ENCODE assay signal across 15 cellular contexts in the genomic region with DNA sequence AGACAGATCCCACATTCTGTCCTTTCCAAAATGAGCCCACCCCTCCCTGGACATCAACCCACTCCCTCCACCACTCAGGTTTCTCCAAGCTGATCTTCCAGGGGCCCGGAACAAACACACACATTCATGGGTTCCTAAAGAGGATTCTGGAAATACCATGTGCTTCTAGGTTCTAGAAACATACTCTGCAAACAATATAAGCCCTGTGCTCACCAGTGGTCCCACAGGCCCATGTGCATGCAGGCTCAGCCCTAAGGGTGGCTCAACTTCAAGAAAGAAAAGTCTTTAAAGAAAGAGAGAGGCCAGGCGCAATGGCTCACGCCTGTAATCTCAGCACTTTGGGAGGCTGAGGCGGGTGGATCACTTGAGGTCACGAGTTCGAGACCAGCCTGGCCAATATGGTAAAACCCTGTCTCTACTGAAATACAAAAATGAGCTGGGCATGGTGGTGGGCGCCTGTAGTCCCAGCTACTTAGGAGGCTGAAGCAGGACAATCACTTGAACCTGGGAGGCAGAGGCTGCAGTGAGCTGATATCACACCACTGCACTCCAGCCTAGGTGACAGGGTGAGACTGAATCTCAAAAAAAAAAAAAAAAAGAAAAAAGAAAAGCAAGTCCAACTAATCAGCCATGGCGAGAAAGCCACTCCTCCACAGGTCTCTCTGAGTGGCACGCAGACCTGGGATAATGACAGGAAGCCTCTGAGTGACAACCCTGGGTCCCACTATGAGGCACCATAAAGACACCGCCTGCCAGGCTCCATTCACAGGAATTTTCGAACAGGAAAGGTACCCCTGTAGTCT. TPM values are rescaled to one million over a fixed set of nuclear protein-coding genes. Genes with fewer than 3 reads are reported as not detected.
DNase-seq lines count a peak whose midpoint lies in the region; ATAC-seq and TF ChIP-seq lines count a peak whose summit lies in the region.
"Had no signal": no experiment of that assay in that cellular context is flagged by ENCODE, and none has a peak within 500 bp of the region (broad histone marks: within the 10 kb centered on the region; RNA-seq: fewer than 3 reads in every experiment).

No MANE protein-coding gene starts in this region.

- peak overlapping the region in 3 of 4 donors; percentile 37 to 87 (median 45) for H3K27ac ChIP-seq in Peyer's patch
- H3K27ac ChIP-seq: 22Rv1 had no signal

- H3K4me3 ChIP-seq in Peyer's patch, result no peak overlapping the region

- H3K36me3 ChIP-seq in Peyer's patch, result no peaks in the 10 kb centered on the region

- H3K9me3 Mint-ChIP-seq in T-helper 1 cell treated with Interleukin-12 subunit alpha and Interleukin-12 subunit beta and Interleukin-4 antibody, amounts not matched to agents 30 μg/mL and 1 μg/mL, for 36 hours, result no peaks in the 10 kb centered on the region
- H3K9me3 Mint-ChIP-seq in stimulated activated effector memory CD8-positive, alpha-beta T cell treated with anti-CD3 and anti-CD28 coated beads, Interleukin-12 subunit alpha, Interleukin-12 subunit beta, amount 100 ng/mL, for 72 hours, result no peaks in the 10 kb centered on the region
- H3K9me3 Mint-ChIP-seq: activated T-helper 2 cell treated with anti-CD3 and anti-CD28 coated beads, Interferon-gamma antibody, Interleukin-2, Interleukin-4, amounts not matched to agents 10 μg/mL and 5 μg/mL and 100 μg/mL, durations not matched to agents 14 hours and 24 hours and 36 hours had no signal

- no peaks in the 10 kb centered on the region for H3K27me3 Mint-ChIP-seq in T-helper 1 cell treated with Interleukin-12 subunit alpha and Interleukin-12 subunit beta and Interleukin-4 antibody, amounts not matched to agents 30 μg/mL and 1 μg/mL, for 36 hours (ENCODE audit: low read depth)

- ATAC-seq in stimulated activated effector memory CD8-positive, alpha-beta T cell treated with anti-CD3 and anti-CD28 coated beads, Interleukin-12 subunit alpha, Interleukin-12 subunit beta, amount 100 ng/mL, for 72 hours, result no peak
- ATAC-seq in GM19035 (IDR thresholded peaks at IDR 0.05; ENCODE audit: unreplicated experiment), result no peak

- peak overlapping the region; percentile 49 for H3K27ac Mint-ChIP-seq in T-helper 1 cell treated with Interleukin-12 subunit alpha and Interleukin-12 subunit beta and Interleukin-4 antibody, amounts not matched to agents 30 μg/mL and 1 μg/mL, for 36 hours
- peak overlapping the region; percentile 94 for H3K27ac Mint-ChIP-seq in stimulated activated effector memory CD8-positive, alpha-beta T cell treated with anti-CD3 and anti-CD28 coated beads, Interleukin-12 subunit alpha, Interleukin-12 subunit beta, amount 100 ng/mL, for 72 hours

- TF ChIP-seq POLR2A in Peyer's patch (IDR thresholded peaks at IDR 0.05), result no peak

- peaks cover 61% of the 10 kb centered on the region for H3K4me1 Mint-ChIP-seq in T-helper 1 cell treated with Interleukin-12 subunit alpha and Interleukin-12 subunit beta and Interleukin-4 antibody, amounts not matched to agents 30 μg/mL and 1 μg/mL, for 36 hours (ENCODE audit: low read depth)
- peaks cover 81% of the 10 kb centered on the region for H3K4me1 Mint-ChIP-seq in stimulated activated effector memory CD8-positive, alpha-beta T cell treated with anti-CD3 and anti-CD28 coated beads, Interleukin-12 subunit alpha, Interleukin-12 subunit beta, amount 100 ng/mL, for 72 hours

- H3K4me1 ChIP-seq in Peyer's patch, result peaks cover 11 to 67% (median 41%) of the 10 kb centered on the region in 4 donors

- H3K4me3 Mint-ChIP-seq in T-helper 1 cell treated with Interleukin-12 subunit alpha and Interleukin-12 subunit beta and Interleukin-4 antibody, amounts not matched to agents 30 μg/mL and 1 μg/mL, for 36 hours, result no peak overlapping the region
- H3K4me3 Mint-ChIP-seq in stimulated activated effector memory CD8-positive, alpha-beta T cell treated with anti-CD3 and anti-CD28 coated beads, Interleukin-12 subunit alpha, Interleukin-12 subunit beta, amount 100 ng/mL, for 72 hours, result peak overlapping the region; percentile 39

- no peaks in the 10 kb centered on the region for H3K27me3 ChIP-seq in Peyer's patch

- no peaks in the 10 kb centered on the region for H3K9me3 ChIP-seq in Peyer's patch

- peaks cover 3% of the 10 kb centered on the region for H3K36me3 Mint-ChIP-seq in T-helper 1 cell treated with Interleukin-12 subunit alpha and Interleukin-12 subunit beta and Interleukin-4 antibody, amounts not matched to agents 30 μg/mL and 1 μg/mL, for 36 hours (ENCODE audit: low read depth)
- peaks cover 47% of the 10 kb centered on the region for H3K36me3 Mint-ChIP-seq in stimulated activated effector memory CD8-positive, alpha-beta T cell treated with anti-CD3 and anti-CD28 coated beads, Interleukin-12 subunit alpha, Interleukin-12 subunit beta, amount 100 ng/mL, for 72 hours

- no peak for TF ChIP-seq CTCF in Peyer's patch (IDR thresholded peaks at IDR 0.05)

- DNase-seq in T-helper 1 cell (no peak), Peyer's patch (peak in 1 of 3 donors; percentile 41), foreskin melanocyte (peak; percentile 86), iPS-NIHi7 (ENCODE audit: extremely low spot score) (no peak), putamen (ENCODE audit: low spot score) (no peak)
- no peak for DNase-seq in stimulated activated effector memory CD8-positive, alpha-beta T cell treated with anti-CD3 and anti-CD28 coated beads, Interleukin-12 subunit alpha, Interleukin-12 subunit beta, amount 100 ng/mL, for 72 hours (ENCODE audit: low spot score in 2 of 2)
- DNase-seq: central memory CD4-positive, alpha-beta T cell; GOT3; NCI-H1105; NCI-H526; SHP77 had no signal

RNA-seq across cellular contexts. Expression of gene PNMA1, which starts 59.5 kb away (rescaled TPM):
- 10 to 100 TPM in 1 of 4 donors, 1 to 10 TPM in 3; 4.4 to 11.6 (median 7.0) TPM for total RNA-seq in Peyer's patch
